ENCODE assay signal across 28 cellular contexts in the genomic region with DNA sequence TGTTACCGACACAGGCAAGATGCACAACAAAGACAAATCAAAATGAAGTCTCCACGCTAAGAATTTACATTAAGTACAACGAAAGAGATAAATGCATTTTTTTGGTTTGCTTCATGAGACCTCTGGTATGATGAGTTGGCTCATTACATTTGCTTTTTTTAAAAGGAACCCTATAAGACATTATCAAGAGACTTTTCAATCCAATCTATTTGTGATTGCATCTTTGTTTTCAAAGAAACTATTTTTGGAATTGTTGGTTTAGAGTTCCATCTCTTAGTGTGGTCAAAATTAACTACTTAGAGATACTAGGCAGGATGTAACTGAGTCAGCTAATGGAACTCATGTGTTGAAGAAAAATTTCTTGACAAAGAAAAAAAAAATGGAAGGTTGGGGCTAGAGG.
A peak's percentile ranks its signal among the peaks of the same experiment; 100 is the strongest.
DNase-seq lines count a peak whose midpoint lies in the region; TF ChIP-seq lines count a peak whose summit lies in the region.
"Had no signal": no experiment of that assay in that cellular context is flagged by ENCODE, and none has a peak within 500 bp of the region (broad histone marks: within the 10 kb centered on the region; RNA-seq: fewer than 3 reads in every experiment).

No MANE protein-coding gene starts in this region.

- no peaks in the 10 kb centered on the region for H3K9me3 Mint-ChIP-seq in nephron
- H3K9me3 Mint-ChIP-seq: activated T-cell treated with anti-CD3 and anti-CD28 coated beads, Interleukin-2, amount 50 U/mL, for 24 hours; CD4-positive, CD25-positive, alpha-beta regulatory T cell had no signal

- H3K4me3 ChIP-seq in fibroblast of mammary gland (ENCODE audit: control insufficient read depth, low read depth, low read length): no peak overlapping the region
- H3K4me3 ChIP-seq: colonic mucosa, HAP-1, hepatocyte, ovary, smooth muscle cell, suprapubic skin, upper lobe of left lung had no signal

- peak overlapping the region; percentile 39 to 96 (median 49) for H3K27ac Mint-ChIP-seq in nephron
- H3K27ac Mint-ChIP-seq: activated naive CD8-positive, alpha-beta T cell; activated T-cell treated with anti-CD3 and anti-CD28 coated beads, Interleukin-2, amount 50 U/mL, for 24 hours; CD4-positive, CD25-positive, alpha-beta regulatory T cell; T-helper 17 cell had no signal

- H3K4me3 Mint-ChIP-seq in nephron: no peak overlapping the region
- H3K4me3 Mint-ChIP-seq: activated naive CD8-positive, alpha-beta T cell; activated T-cell treated with anti-CD3 and anti-CD28 coated beads, Interleukin-2, amount 50 U/mL, for 24 hours; CD4-positive, CD25-positive, alpha-beta regulatory T cell; T-helper 17 cell had no signal

- TF ChIP-seq CTCF in fibroblast of mammary gland (conservative IDR thresholded peaks at IDR 0.05; ENCODE audit: control insufficient read depth, insufficient read depth, low read depth, low read length) (no peak), nephron (IDR thresholded peaks at IDR 0.05; ENCODE audit: unreplicated experiment in 3 of 3) (no peak)

- peaks cover 20% of the 10 kb centered on the region for H3K4me1 Mint-ChIP-seq in nephron
- H3K4me1 Mint-ChIP-seq: CD4-positive, CD25-positive, alpha-beta regulatory T cell; T-helper 17 cell had no signal

- H3K27me3 Mint-ChIP-seq in nephron (ENCODE audit: low read depth): no peaks in the 10 kb centered on the region
- H3K27me3 Mint-ChIP-seq: activated naive CD8-positive, alpha-beta T cell; activated T-cell treated with anti-CD3 and anti-CD28 coated beads, Interleukin-2, amount 50 U/mL, for 24 hours; CD4-positive, CD25-positive, alpha-beta regulatory T cell; T-helper 17 cell had no signal

- peak; percentile 56 for DNase-seq in EL
- DNase-seq in LHCN-M2 (ENCODE audit: low read depth): peak; percentile 4
- peak; percentile 31 for DNase-seq in fibroblast of mammary gland (ENCODE audit: low read depth)
- no peak for DNase-seq in dermis blood vessel endothelial cell
- DNase-seq in effector CD4-positive, alpha-beta T cell: no peak
- no peak for DNase-seq in NCI-H2196 (lab: John Stamatoyannopoulos, UW; ENCODE audit: unreplicated experiment)
- DNase-seq: activated effector memory CD4-positive, alpha-beta T cell treated with anti-CD3 and anti-CD28 coated beads, Interleukin-2, amount 50 U/mL, for 16 hours; activated T-cell treated with anti-CD3 and anti-CD28 coated beads, Interleukin-2, amount 50 U/mL, for 24 hours; aorta; CD4-positive, CD25-positive, alpha-beta regulatory T cell; colonic mucosa; effector memory CD4-positive, alpha-beta T cell; left cardiac atrium; NCI-H1694; NCI-H2171 treated with DMSO at 0.1 percent for 48 hours; NCI-H510A treated with DMSO at 0.1 percent for 48 hours; ovary; retina; RPMI8226; stimulated activated naive CD4-positive, alpha-beta T cell; T-helper 17 cell; upper lobe of left lung had no signal

- H3K36me3 Mint-ChIP-seq in nephron (ENCODE audit: low read depth): no peaks in the 10 kb centered on the region
- H3K36me3 Mint-ChIP-seq: activated naive CD8-positive, alpha-beta T cell; CD4-positive, CD25-positive, alpha-beta regulatory T cell had no signal

Comparison
In these comparisons a context has a peak if more than half of its experiments do, and no peak if none do; other contexts are left out.
1. DNase-seq: peak in EL (single experiment), LHCN-M2 (single experiment) and fibroblast of mammary gland (single experiment); none in dermis blood vessel endothelial cell (single experiment), effector CD4-positive, alpha-beta T cell (single experiment) and NCI-H2196 (single experiment).